Comparison of ENCODE assay signal across 17 cellular contexts in genomic region chr13:59679239-59679638, GRCh38.
DNase-seq lines count a peak whose midpoint lies in the region; ATAC-seq, FAIRE-seq and TF ChIP-seq lines count a peak whose summit lies in the region.
"Had no signal": no experiment of that assay in that cellular context is flagged by ENCODE, and none has a peak within 500 bp of the region (broad histone marks: within the 10 kb centered on the region; RNA-seq: fewer than 3 reads in every experiment).

No MANE protein-coding gene starts in this region.

- H3K36me3 ChIP-seq in BE2C = no peaks in the 10 kb centered on the region
- H3K36me3 ChIP-seq in mesendoderm (ENCODE audit: control insufficient read depth, insufficient read depth, low read length) = no peaks in the 10 kb centered on the region
- H3K36me3 ChIP-seq: HAP-1, Peyer's patch had no signal

- H4K8ac ChIP-seq in mesendoderm (ENCODE audit: low read depth, low read length) = no peak overlapping the region

- DNase-seq in BE2C (peak; percentile 42), M059J (ENCODE audit: low read depth) (peak; percentile 22), mesendoderm (peak; percentile 73), T-helper 1 cell (no peak), foreskin keratinocyte (no peak), hypothalamus (lab: John Stamatoyannopoulos, UW) (no peak)
- DNase-seq: DMS53, NCI-H1436 treated with DMSO at 0.1 percent for 48 hours, NCI-H2107, NCI-H446, NCI-H82, Peyer's patch, Right ventricle myocardium superior had no signal

- no peak overlapping the region for H2BK15ac ChIP-seq in mesendoderm (replicated peaks; ENCODE audit: low read depth)

- H2BK120ac ChIP-seq in mesendoderm (ENCODE audit: low read depth, low read length) = no peak overlapping the region

- no peak overlapping the region for H3K18ac ChIP-seq in mesendoderm (ENCODE audit: low read length)

- H3K4me2 ChIP-seq in mesendoderm (ENCODE audit: low read length) = no peak overlapping the region
- H3K4me2 ChIP-seq: A549 had no signal

- no peak overlapping the region for H3K23ac ChIP-seq in mesendoderm (ENCODE audit: low read length)

- H3K9ac ChIP-seq in mesendoderm (ENCODE audit: low read length) = no peak overlapping the region

- H3K79me2 ChIP-seq in mesendoderm (ENCODE audit: control insufficient read depth, insufficient read depth, low read length) = no peaks in the 10 kb centered on the region

- no peak overlapping the region for H3K4ac ChIP-seq in mesendoderm (ENCODE audit: low read depth, low read length)

- H2BK5ac ChIP-seq in mesendoderm (ENCODE audit: low read length) = no peak overlapping the region

- H3K4me1 ChIP-seq in BE2C = peaks cover 20% of the 10 kb centered on the region
- no peaks in the 10 kb centered on the region for H3K4me1 ChIP-seq in mesendoderm (ENCODE audit: control insufficient read depth, low read depth, low read length)
- no peaks in the 10 kb centered on the region for H3K4me1 ChIP-seq in foreskin keratinocyte
- H3K4me1 ChIP-seq: A549, Peyer's patch had no signal

- WGBS in mesendoderm (ENCODE audit: extremely low coverage, insufficient coverage, low lambda C conversion rate) = no CpG with 5 or more reads among the region's 1 CpG

- H3K4me3 ChIP-seq in BE2C (ENCODE audit: low read depth, low read length) (no peak overlapping the region), mesendoderm (ENCODE audit: low read length) (no peak overlapping the region)
- H3K4me3 ChIP-seq: A549, HAP-1, Peyer's patch had no signal

- no peak overlapping the region for H2AK5ac ChIP-seq in mesendoderm (ENCODE audit: low read length)

- TF ChIP-seq CTCF in BE2C (IDR thresholded peaks at IDR 0.05; ENCODE audit: low read depth, low read length) (no peak), foreskin keratinocyte (conservative IDR thresholded peaks at IDR 0.05) (no peak)

- H3K27ac ChIP-seq in mesendoderm (ENCODE audit: low read depth, low read length) (no peak overlapping the region), foreskin keratinocyte (no peak overlapping the region)
- H3K27ac ChIP-seq: A549, Peyer's patch had no signal

- peak; percentile 90 for FAIRE-seq in TTC549 (lab: Jason Lieb, UNC)
- FAIRE-seq: A549 had no signal

- ATAC-seq in foreskin keratinocyte = no peak
- no peak for ATAC-seq in HG02852 (IDR thresholded peaks at IDR 0.05; ENCODE audit: unreplicated experiment)
- ATAC-seq: A549 had no signal

- H3K9me3 ChIP-seq in BE2C = no peaks in the 10 kb centered on the region
- H3K9me3 ChIP-seq: A549, HAP-1, Peyer's patch had no signal

- no peak overlapping the region for H4K5ac ChIP-seq in mesendoderm (ENCODE audit: low read length)

- no peaks in the 10 kb centered on the region for H3K79me1 ChIP-seq in mesendoderm (ENCODE audit: low read length)

- H3K27me3 ChIP-seq in BE2C (no peaks in the 10 kb centered on the region), mesendoderm (ENCODE audit: insufficient read depth, low read length, poor library complexity) (no peaks in the 10 kb centered on the region), foreskin keratinocyte (no peaks in the 10 kb centered on the region)
- H3K27me3 ChIP-seq: Peyer's patch had no signal

- peak overlapping the region; percentile 53 for H3K56ac ChIP-seq in mesendoderm (ENCODE audit: low read length)

Comparison
In these comparisons a context has a peak if more than half of its experiments do, and no peak if none do; other contexts are left out.
1. DNase-seq: peak in BE2C (single experiment), M059J (single experiment) and mesendoderm (single experiment); none in T-helper 1 cell (0 of 5), foreskin keratinocyte (0 of 2) and hypothalamus (0 of 51).